29 cellular contexts compared by ENCODE assay signal in the genomic region with DNA sequence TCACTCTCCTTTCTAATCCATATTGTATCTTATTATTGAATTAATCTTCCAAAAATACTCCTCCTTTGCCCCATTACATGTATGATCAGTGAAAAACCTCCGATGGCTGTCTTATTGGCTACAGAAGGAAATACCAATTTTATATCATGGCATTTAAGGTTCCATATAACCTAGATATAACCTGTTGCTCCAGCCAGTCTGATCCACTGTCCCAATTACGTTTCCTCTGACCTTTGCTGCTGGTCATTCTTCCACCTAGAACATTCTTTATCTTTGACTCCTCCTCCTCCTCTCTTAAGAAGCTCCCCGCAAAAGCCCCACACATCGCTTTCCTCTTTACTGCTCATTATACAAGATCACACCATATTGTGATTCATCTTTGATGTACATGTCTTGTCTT.
DNase-seq lines count a peak whose midpoint lies in the region; TF ChIP-seq lines count a peak whose summit lies in the region.
"Had no signal": no experiment of that assay in that cellular context is flagged by ENCODE, and none has a peak within 500 bp of the region (broad histone marks: within the 10 kb centered on the region; RNA-seq: fewer than 3 reads in every experiment).

No MANE protein-coding gene starts in this region.

- TF ChIP-seq CTCF in HEK293 (tag by site-specific recombination; IDR thresholded peaks at IDR 0.05), result no peak
- TF ChIP-seq CTCF in tibial nerve (IDR thresholded peaks at IDR 0.05), result no peak

- no peaks in the 10 kb centered on the region for H3K27me3 ChIP-seq in tibial nerve
- H3K27me3 ChIP-seq: BE2C; BLaER1; BLaER1 treated with 17β-estradiol and CSF1 and Interleukin-3, amounts not matched to agents 10 nM and 100 nM had no signal

- no peak for TF ChIP-seq POLR2A in tibial nerve (IDR thresholded peaks at IDR 0.05)

- WGBS in tibial nerve, 2 donors, result 93 to 96% methylated on average over 4 of the region's 4 CpGs

- POLR2A ChIA-PET in HEK293 (lab: Yijun Ruan, JAX), result no interaction called here

- no peaks in the 10 kb centered on the region for H3K36me3 ChIP-seq in HEK293 (ENCODE audit: control insufficient read depth in 2 of 2, insufficient read depth in 1 of 2, low read length in 2 of 2)
- H3K36me3 ChIP-seq in tibial nerve, result no peaks in the 10 kb centered on the region
- H3K36me3 ChIP-seq: BE2C; BLaER1; BLaER1 treated with 17β-estradiol and CSF1 and Interleukin-3, amounts not matched to agents 10 nM and 100 nM had no signal

- H3K4me3 ChIP-seq in HEK293 (ENCODE audit: low read depth, low read length) (no peak overlapping the region), tibial nerve (no peak overlapping the region)
- H3K4me3 ChIP-seq: A549; BLaER1; BLaER1 treated with 17β-estradiol and CSF1 and Interleukin-3, amounts not matched to agents 10 nM and 100 nM had no signal

- CTCF ChIA-PET in HEK293 (lab: Yijun Ruan, JAX), result interaction anchor here (0.9 to 1.2 kb wide), 2 partner anchors 144 to 147 kb away, joined by 3 to 11 read pairs; no protein-coding TSS in a partner anchor

- H3K9me3 ChIP-seq in HEK293 (ENCODE audit: control insufficient read depth, insufficient read depth, low read depth, low read length) (no peaks in the 10 kb centered on the region), tibial nerve (no peaks in the 10 kb centered on the region)
- H3K9me3 ChIP-seq: A549; BE2C; BLaER1; BLaER1 treated with 17β-estradiol and CSF1 and Interleukin-3, amounts not matched to agents 10 nM and 100 nM; Caco-2 had no signal

- DNase-seq in amniotic epithelial cell (ENCODE audit: low read depth) (peak; percentile 83), tibial nerve (ENCODE audit: low spot score in 2 of 2) (no peak), RPMI8226 (no peak)
- DNase-seq: 8988T; ACHN; AML-193; BE2C; C1 segment of cervical spinal cord; Caco-2; Calu3; CD4-positive, alpha-beta memory T cell; CD4-positive, alpha-beta T cell; CD4-positive, CD25-positive, alpha-beta regulatory T cell; CD8-positive, alpha-beta memory T cell; CD8-positive, alpha-beta T cell; COR-L47; DMS 273 treated with DMSO at 0.1 percent for 48 hours; DMS153; DMS53; DMS79; DMS79 treated with DMSO at 0.1 percent for 48 hours; DND-41; EL had no signal

- no peak for TF ChIP-seq EP300 in tibial nerve (IDR thresholded peaks at IDR 0.05)

- H3K27ac ChIP-seq in HEK293 (ENCODE audit: extremely low read depth, low read depth, low read length) (no peak overlapping the region), tibial nerve (no peak overlapping the region)
- H3K27ac ChIP-seq: 22Rv1; A549; BLaER1; BLaER1 treated with 17β-estradiol and CSF1 and Interleukin-3, amounts not matched to agents 10 nM and 100 nM; C4-2B had no signal

- H3K4me1 ChIP-seq in HEK293 (ENCODE audit: control insufficient read depth, insufficient read depth, low read length) (peaks cover 3% of the 10 kb centered on the region), tibial nerve (peaks cover 0 to 17% (median 2%) of the 10 kb centered on the region in 4 donors)
- H3K4me1 ChIP-seq: A549; BE2C; BLaER1; BLaER1 treated with 17β-estradiol and CSF1 and Interleukin-3, amounts not matched to agents 10 nM and 100 nM; Caco-2 had no signal

TF ChIP-seq in HEK293, 187 proteins besides CTCF, POLR2A, EP300 and RAD21:
- no peak for TF ChIP-seq ZNF202 (tag by site-specific recombination; IDR thresholded peaks at IDR 0.05; ENCODE audit: borderline replicate concordance)
- TF ChIP-seq, protein P1, sequence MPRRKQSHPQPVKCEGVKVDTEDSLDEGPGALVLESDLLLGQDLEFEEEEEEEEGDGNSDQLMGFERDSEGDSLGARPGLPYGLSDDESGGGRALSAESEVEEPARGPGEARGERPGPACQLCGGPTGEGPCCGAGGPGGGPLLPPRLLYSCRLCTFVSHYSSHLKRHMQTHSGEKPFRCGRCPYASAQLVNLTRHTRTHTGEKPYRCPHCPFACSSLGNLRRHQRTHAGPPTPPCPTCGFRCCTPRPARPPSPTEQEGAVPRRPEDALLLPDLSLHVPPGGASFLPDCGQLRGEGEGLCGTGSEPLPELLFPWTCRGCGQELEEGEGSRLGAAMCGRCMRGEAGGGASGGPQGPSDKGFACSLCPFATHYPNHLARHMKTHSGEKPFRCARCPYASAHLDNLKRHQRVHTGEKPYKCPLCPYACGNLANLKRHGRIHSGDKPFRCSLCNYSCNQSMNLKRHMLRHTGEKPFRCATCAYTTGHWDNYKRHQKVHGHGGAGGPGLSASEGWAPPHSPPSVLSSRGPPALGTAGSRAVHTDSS (tag by site-specific recombination; IDR thresholded peaks at IDR 0.05), result no peak
- peak; percentile 53; the same call in 1 of the 2 replicates for TF ChIP-seq SCRT1 (tag by site-specific recombination; IDR thresholded peaks at IDR 0.05; ENCODE audit: borderline replicate concordance)
- TF ChIP-seq ZNF571 (tag by site-specific recombination; IDR thresholded peaks at IDR 0.05), result no peak
- TF ChIP-seq ZNF311 (tag by site-specific recombination; IDR thresholded peaks at IDR 0.05; ENCODE audit: borderline replicate concordance), result no peak
- peak; percentile 80 for TF ChIP-seq SCRT2 (tag by site-specific recombination; IDR thresholded peaks at IDR 0.05)
- TF ChIP-seq EGR2 (tag by site-specific recombination; IDR thresholded peaks at IDR 0.05; ENCODE audit: low read depth), result no peak
